8 cellular contexts compared by ENCODE assay signal in genomic region chr9:107136296-107136695, GRCh38.
"Had no signal": no experiment of that assay in that cellular context is flagged by ENCODE, and none has a peak within 500 bp of the region (broad histone marks: within the 10 kb centered on the region; RNA-seq: fewer than 3 reads in every experiment).

No MANE protein-coding gene starts in this region.

- H3K4me3 ChIP-seq: GM23338, K562 had no signal

- DNase-seq: H9, HCEC 1CT, IMR-90 had no signal

- ATAC-seq: GM23338, K562 had no signal

- FAIRE-seq: H1, H54, HTR-8/SVneo, K562 had no signal
